Comparison of ENCODE assay signal across 10 cellular contexts in the genomic region with DNA sequence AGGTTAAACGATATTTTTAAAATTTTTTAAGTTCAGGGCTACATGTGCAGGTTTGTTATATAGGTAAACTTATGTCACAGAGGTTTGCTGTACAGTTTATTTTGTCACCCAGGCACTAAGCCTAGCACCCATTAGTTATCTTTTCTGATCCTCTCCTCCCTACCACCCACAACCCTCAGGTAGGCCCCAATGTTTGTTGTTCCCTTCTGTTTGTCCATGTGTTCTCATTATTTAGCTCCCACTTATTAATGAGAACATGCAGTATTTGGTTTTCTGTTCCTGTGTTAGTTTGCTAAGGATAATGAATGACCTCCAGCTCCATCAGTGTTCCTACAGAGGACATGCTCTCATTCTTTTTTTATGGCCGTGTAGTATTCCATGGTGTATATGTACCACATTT.
"Had no signal": no experiment of that assay in that cellular context is flagged by ENCODE, and none has a peak within 500 bp of the region (broad histone marks: within the 10 kb centered on the region; RNA-seq: fewer than 3 reads in every experiment).

No MANE protein-coding gene starts in this region.

- H3K27ac Mint-ChIP-seq: GM23338, H9, HFFc6 had no signal

- H3K4me3 ChIP-seq: GM23338 had no signal

- H3K27me3 Mint-ChIP-seq: IgD-negative memory B cell had no signal

- ATAC-seq: GM23338, HepG2 had no signal

- DNase-seq: H9, HCEC 1CT, HFFc6, KBM-7 had no signal

- H3K4me3 Mint-ChIP-seq: GM23338, H9, HFFc6, IgD-negative memory B cell had no signal

- H3K9me3 Mint-ChIP-seq: GM23338, H9, HFFc6, IgD-negative memory B cell had no signal

- FAIRE-seq: H1, H54, HepG2 had no signal

- H3K4me1 Mint-ChIP-seq: IgD-negative memory B cell had no signal

- H3K27ac ChIP-seq: HL-60 had no signal
